In genomic region chr2:177010134-177010533, GRCh38 we compare ENCODE assay signal across 34 cellular contexts.
"Had no signal": no experiment of that assay in that cellular context is flagged by ENCODE, and none has a peak within 500 bp of the region (broad histone marks: within the 10 kb centered on the region; RNA-seq: fewer than 3 reads in every experiment).

No MANE protein-coding gene starts in this region.

- H2AFZ ChIP-seq: hepatocyte had no signal

- H3K4me3 ChIP-seq: esophagus muscularis mucosa, gastrocnemius medialis, heart left ventricle, hepatocyte had no signal

- H3K4me1 ChIP-seq: esophagus muscularis mucosa, foreskin keratinocyte, gastrocnemius medialis, heart left ventricle had no signal

- H3K79me2 ChIP-seq: hepatocyte had no signal

- H3K36me3 ChIP-seq: brain microvascular endothelial cell, esophagus muscularis mucosa, gastrocnemius medialis, heart left ventricle had no signal

- H3K27me3 ChIP-seq: brain microvascular endothelial cell, foreskin keratinocyte, gastrocnemius medialis, hepatocyte had no signal

- FAIRE-seq: astrocyte, colon, TTC549 had no signal

- DNase-seq: activated CD4-positive, alpha-beta memory T cell treated with anti-CD3 and anti-CD28 coated beads, Interleukin-2, amount 10 ng/mL, durations not matched to agents 7 days and 5 days; activated CD4-positive, alpha-beta T cell treated with anti-CD3 and anti-CD28 coated beads for 1 hour; activated CD4-positive, alpha-beta T cell treated with anti-CD3 and anti-CD28 coated beads for 4 hours; activated CD4-positive, alpha-beta T cell treated with anti-CD3 and anti-CD28 coated beads, Interleukin-2, amount 10 ng/mL, durations not matched to agents 7 days and 5 days; activated CD4-positive, alpha-beta T cell treated with anti-CD3 and anti-CD28 coated beads, Interleukin-2, amount 50 U/mL, for 4 hours; activated CD8-positive, alpha-beta memory T cell treated with anti-CD3 and anti-CD28 coated beads, Interleukin-2, amount 50 U/mL, for 48 hours; activated gamma-delta T cell; activated naive CD4-positive, alpha-beta T cell; activated naive CD4-positive, alpha-beta T cell treated with anti-CD3 and anti-CD28 coated beads, Interleukin-2, amount 10 ng/mL, durations not matched to agents 7 days and 5 days; activated naive CD8-positive, alpha-beta T cell treated with anti-CD3 and anti-CD28 coated beads, Interleukin-2, amount 10 ng/mL, durations not matched to agents 7 days and 5 days; activated T-cell treated with anti-CD3 and anti-CD28 coated beads for 4 hours; activated T-cell treated with anti-CD3 and anti-CD28 coated beads, Interleukin-2, amount 50 U/mL, for 24 hours; activated T-cell treated with anti-CD3 and anti-CD28 coated beads, Interleukin-2, amount 50 U/mL, for 72 hours; amniotic stem cell; anterior cingulate cortex; brain microvascular endothelial cell; caudate nucleus; cortex of kidney; dermis blood vessel endothelial cell; effector CD4-positive, alpha-beta T cell; effector memory CD8-positive, alpha-beta T cell; erythroblast; foreskin keratinocyte; gastrocnemius medialis; glutamatergic neuron; heart left ventricle; T-helper 1 cell; T-helper 17 cell had no signal

- H3K9me3 ChIP-seq: esophagus muscularis mucosa, gastrocnemius medialis had no signal

- H3K27ac ChIP-seq: brain microvascular endothelial cell, esophagus muscularis mucosa, foreskin keratinocyte, gastrocnemius medialis, heart left ventricle, hepatocyte, VCaP had no signal

- H3K4me2 ChIP-seq: hepatocyte had no signal
